13 cellular contexts compared by ENCODE assay signal in genomic region chr5:115549154-115549553, GRCh38. TPM values are rescaled to one million over a fixed set of nuclear protein-coding genes. Genes with fewer than 3 reads are reported as not detected.
DNase-seq lines count a peak whose midpoint lies in the region; ATAC-seq and TF ChIP-seq lines count a peak whose summit lies in the region.
"Had no signal": no experiment of that assay in that cellular context is flagged by ENCODE, and none has a peak within 500 bp of the region (broad histone marks: within the 10 kb centered on the region; RNA-seq: fewer than 3 reads in every experiment).

No MANE protein-coding gene starts in this region.

- intact Hi-C loops in PC-3 (cut with micrococcal nuclease): no loop called here

- H3K27me3 ChIP-seq in DND-41 (ENCODE audit: insufficient read depth, low read length, poor library complexity) (no peaks in the 10 kb centered on the region), PC-3 (ENCODE audit: low read length) (no peaks in the 10 kb centered on the region), foreskin keratinocyte (no peaks in the 10 kb centered on the region)

- no TSS peak for BruUV-seq in PC-3 (replicated peaks; lab: Mats Ljungman, UMichigan)

- no peak overlapping the region for H3K9ac ChIP-seq in DND-41 (ENCODE audit: low read depth, low read length)
- no peak overlapping the region for H3K9ac ChIP-seq in PC-3 (ENCODE audit: low read length)

- H3F3A ChIP-seq in PC-3 (ENCODE audit: low read length, unreplicated experiment): no peaks in the 10 kb centered on the region

- H3K36me3 ChIP-seq in DND-41 (ENCODE audit: insufficient read depth, low read length): peaks cover 4% of the 10 kb centered on the region; the same call in 1 of the 2 replicates
- H3K36me3 ChIP-seq in PC-3 (ENCODE audit: low read depth, low read length): 0 out of 2 replicates have a peak, but pooled peaks cover 4% of the 10 kb centered on the region

- peak; percentile 26 for DNase-seq in DND-41
- peak; percentile 28 for DNase-seq in PC-3
- no peak for DNase-seq in foreskin keratinocyte
- no peak for DNase-seq in epidermal melanocyte (ENCODE audit: insufficient read length, low spot score)
- DNase-seq in NCI-H345 treated with DMSO at 0.1 percent for 48 hours (lab: John Stamatoyannopoulos, UW; ENCODE audit: unreplicated experiment): no peak
- DNase-seq: cerebellar nuclear complex, GF-D8, NCI-H2081, trophoblast cell had no signal

- H2AFZ ChIP-seq in DND-41 (ENCODE audit: low read depth, low read length) (no peak overlapping the region), PC-3 (ENCODE audit: low read length) (no peak overlapping the region)

- H3K79me2 ChIP-seq in DND-41 (ENCODE audit: insufficient read depth, low read length) (peaks cover 5% of the 10 kb centered on the region), PC-3 (ENCODE audit: low read length) (peaks cover 3% of the 10 kb centered on the region)

- H4K20me1 ChIP-seq in DND-41 (ENCODE audit: insufficient read depth, low read length): no peaks in the 10 kb centered on the region
- no peaks in the 10 kb centered on the region for H4K20me1 ChIP-seq in PC-3 (ENCODE audit: low read length)

- peaks cover 6% of the 10 kb centered on the region for H3K4me1 ChIP-seq in DND-41 (ENCODE audit: insufficient read depth, low read length)
- H3K4me1 ChIP-seq in PC-3 (ENCODE audit: insufficient read depth, low read length): peaks cover 12% of the 10 kb centered on the region; the same call in 1 of the 2 replicates
- H3K4me1 ChIP-seq in foreskin keratinocyte: no peaks in the 10 kb centered on the region

- H3K4me3 ChIP-seq in DND-41 (ENCODE audit: low read depth in 1 of 2, low read length in 2 of 2) (no peak overlapping the region), PC-3 (ENCODE audit: low read length) (no peak overlapping the region)

- H3K4me2 ChIP-seq in DND-41 (ENCODE audit: insufficient read depth, low read length): no peak overlapping the region
- H3K4me2 ChIP-seq in PC-3 (ENCODE audit: low read length): no peak overlapping the region

- ATAC-seq in DND-41 (ENCODE audit: insufficient read depth, low read depth) (no peak), GM19395 (IDR thresholded peaks at IDR 0.05; ENCODE audit: unreplicated experiment) (peak; percentile 23), PC-3 (no peak), foreskin keratinocyte (no peak), HG03342 (IDR thresholded peaks at IDR 0.05; ENCODE audit: unreplicated experiment) (no peak), GM19023 (IDR thresholded peaks at IDR 0.05; ENCODE audit: unreplicated experiment) (no peak)

- peak; percentile 63 for TF ChIP-seq CTCF in DND-41 (IDR thresholded peaks at IDR 0.05; ENCODE audit: borderline replicate concordance, extremely low read depth, low read length, poor library complexity, severe bottlenecking)
- TF ChIP-seq CTCF in PC-3 (conservative IDR thresholded peaks at IDR 0.05; ENCODE audit: low read depth, low read length): peak; percentile 26; the same call in 1 of the 2 replicates
- TF ChIP-seq CTCF in foreskin keratinocyte (conservative IDR thresholded peaks at IDR 0.05): peak; percentile 59

- CTCF ChIA-PET in PC-3 (lab: Charles Lee): no interaction called here

- no peaks in the 10 kb centered on the region for H3K9me2 ChIP-seq in PC-3 (replicated peaks; ENCODE audit: low read length)

- H3K9me3 ChIP-seq in DND-41 (ENCODE audit: insufficient read depth, low read length, severe bottlenecking) (peaks cover 16% of the 10 kb centered on the region), PC-3 (ENCODE audit: low read length) (peaks cover 6% of the 10 kb centered on the region; the same call in 1 of the 2 replicates)

- no peak overlapping the region for H3K27ac ChIP-seq in DND-41 (ENCODE audit: low read length)
- no peak overlapping the region for H3K27ac ChIP-seq in PC-3 (ENCODE audit: low read length)
- no peak overlapping the region for H3K27ac ChIP-seq in foreskin keratinocyte
- H3K27ac ChIP-seq: VCaP had no signal

- POLR2A ChIA-PET in PC-3 (lab: Charles Lee; ENCODE audit: unreplicated experiment): no interaction called here

RNA-seq across cellular contexts. Expression of gene FEM1C, which starts 4.6 kb away (rescaled TPM):
- total RNA-seq in PC-3 (2014; rRNA removed) (8.4 and 9.1 TPM in 2 replicates), foreskin keratinocyte (11.0 and 11.8 TPM in 2 replicates)
- polyA plus RNA-seq in foreskin keratinocyte: 2.8 and 3.4 TPM in 2 replicates

RNA-seq across cellular contexts. Expression of gene TICAM2, which starts 53.1 kb away (rescaled TPM):
- total RNA-seq in PC-3 (2014; rRNA removed) (3.9 and 5.0 TPM in 2 replicates), foreskin keratinocyte (1.2 and 1.4 TPM in 2 replicates)
- 2.0 and 2.5 TPM in 2 replicates for polyA plus RNA-seq in foreskin keratinocyte

Comparison
In these comparisons a context has a peak if more than half of its experiments do, and no peak if none do; other contexts are left out.
1. DNase-seq: peak in DND-41 (single experiment) and PC-3 (single experiment); none in foreskin keratinocyte (0 of 2), epidermal melanocyte (single experiment) and NCI-H345 treated with DMSO at 0.1 percent for 48 hours (single experiment).
2. Peak in every context shown above with its lines, with median percentiles within 50 percentile points of each other: CTCF ChIP-seq.